ENCODE assay signal across 15 cellular contexts in the genomic region with DNA sequence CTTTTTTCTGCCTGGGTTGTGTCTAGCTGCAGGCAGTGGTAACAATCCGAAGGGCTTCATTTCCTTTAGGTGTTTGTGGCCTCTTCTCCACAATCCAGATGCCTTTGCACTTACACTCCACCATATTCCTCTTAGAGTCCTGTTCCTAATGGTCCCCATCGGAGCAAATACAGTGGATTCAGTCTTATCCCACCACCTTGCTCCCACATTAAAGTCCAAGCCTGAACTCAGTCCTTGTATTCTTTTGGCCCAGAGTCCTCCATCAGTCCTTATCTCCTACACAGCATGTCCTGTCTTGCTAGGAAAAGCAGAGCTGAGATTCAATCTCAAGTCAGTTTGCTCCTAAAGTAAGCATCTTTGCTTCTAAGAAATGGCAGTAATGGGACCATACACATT. TPM values are rescaled to one million over a fixed set of nuclear protein-coding genes. Genes with fewer than 3 reads are reported as not detected.
DNase-seq lines count a peak whose midpoint lies in the region; ATAC-seq, FAIRE-seq and TF ChIP-seq lines count a peak whose summit lies in the region.
"Had no signal": no experiment of that assay in that cellular context is flagged by ENCODE, and none has a peak within 500 bp of the region (broad histone marks: within the 10 kb centered on the region; RNA-seq: fewer than 3 reads in every experiment).

No MANE protein-coding gene starts in this region.

- no peaks in the 10 kb centered on the region for H3K36me3 Mint-ChIP-seq in effector memory CD8-positive, alpha-beta T cell (ENCODE audit: insufficient read depth)
- H3K36me3 Mint-ChIP-seq: CD4-positive, CD25-positive, alpha-beta regulatory T cell had no signal

- no peak for DNase-seq in heart right ventricle
- no peak for DNase-seq in Right ventricle myocardium inferior (ENCODE audit: missing footprints)
- DNase-seq in keratinocyte (ENCODE audit: low read depth, low spot score): no peak
- peak; percentile 56 for DNase-seq in superior temporal gyrus (ENCODE audit: extremely low spot score)
- no peak for DNase-seq in effector memory CD8-positive, alpha-beta T cell
- no peak for DNase-seq in foreskin melanocyte
- no peak for DNase-seq in activated naive CD4-positive, alpha-beta T cell treated with anti-CD3 and anti-CD28 coated beads, Interleukin-2, amount 50 U/mL, for 16 hours
- DNase-seq: 8988T; ACHN; Calu3; CD4-positive, CD25-positive, alpha-beta regulatory T cell; DMS 273 treated with DMSO at 0.1 percent for 48 hours; HCEC 1CT had no signal

- no peak overlapping the region for H3K4me2 ChIP-seq in keratinocyte (ENCODE audit: control insufficient read depth, extremely low read depth, insufficient read depth, low read depth, low read length)
- H3K4me2 ChIP-seq: BLaER1 treated with 17β-estradiol and CSF1 and Interleukin-3, amounts not matched to agents 10 nM and 100 nM had no signal

- no peak overlapping the region for H3K9ac ChIP-seq in keratinocyte (ENCODE audit: control insufficient read depth, extremely low read depth, insufficient read depth, low read length)
- H3K9ac ChIP-seq: BLaER1 treated with 17β-estradiol and CSF1 and Interleukin-3, amounts not matched to agents 10 nM and 100 nM had no signal

- H3K27me3 Mint-ChIP-seq in effector memory CD8-positive, alpha-beta T cell: peaks cover 10 to 50% of the 10 kb centered on the region in 2 donors

- no peaks in the 10 kb centered on the region for H4K20me1 ChIP-seq in keratinocyte (ENCODE audit: control insufficient read depth, extremely low read depth, insufficient read depth, low read length)
- H4K20me1 ChIP-seq: BLaER1 treated with 17β-estradiol and CSF1 and Interleukin-3, amounts not matched to agents 10 nM and 100 nM had no signal

- no peaks in the 10 kb centered on the region for H3K9me1 ChIP-seq in keratinocyte (ENCODE audit: control insufficient read depth, extremely low read depth, insufficient read depth, low read length)

- H3K27me3 ChIP-seq in heart right ventricle (peaks cover 0 to 5% (median 0%) of the 10 kb centered on the region in 7 donors), keratinocyte (ENCODE audit: control insufficient read depth, extremely low read depth, insufficient read depth, low read length) (no peaks in the 10 kb centered on the region)
- H3K27me3 ChIP-seq: BLaER1 treated with 17β-estradiol and CSF1 and Interleukin-3, amounts not matched to agents 10 nM and 100 nM had no signal

- no peaks in the 10 kb centered on the region for H3K9me3 Mint-ChIP-seq in effector memory CD8-positive, alpha-beta T cell

- H3K4me1 Mint-ChIP-seq in effector memory CD8-positive, alpha-beta T cell (ENCODE audit: low read depth in 2 of 2): no peaks in the 10 kb centered on the region
- H3K4me1 Mint-ChIP-seq: CD4-positive, CD25-positive, alpha-beta regulatory T cell had no signal

- no peak overlapping the region for H3K4me3 Mint-ChIP-seq in effector memory CD8-positive, alpha-beta T cell
- H3K4me3 Mint-ChIP-seq: CD4-positive, CD25-positive, alpha-beta regulatory T cell had no signal

- dilution Hi-C loops in keratinocyte (cut with MboI; ENCODE audit: extremely low pct_ligation_motif_present, low sequenced_read_pairs): no loop called here

- H3K27ac ChIP-seq in heart right ventricle (peak overlapping the region in 6 of 10 donors; percentile 53 to 92 (median 90)), angular gyrus (ENCODE audit: low read depth, low read length) (peak overlapping the region; percentile 99), keratinocyte (ENCODE audit: control insufficient read depth, insufficient read depth, low read length) (no peak overlapping the region)
- H3K27ac ChIP-seq: BLaER1 treated with 17β-estradiol and CSF1 and Interleukin-3, amounts not matched to agents 10 nM and 100 nM had no signal

- H3K79me2 ChIP-seq in keratinocyte (ENCODE audit: control insufficient read depth, insufficient read depth, low read length): no peaks in the 10 kb centered on the region

- H2AFZ ChIP-seq in keratinocyte (ENCODE audit: control insufficient read depth, low read length): no peak overlapping the region

- H3K4me3 ChIP-seq in heart right ventricle (no peak overlapping the region), keratinocyte (ENCODE audit: control insufficient read depth in 2 of 3, extremely low read depth in 1 of 3, insufficient read depth in 2 of 3, low read depth in 1 of 3, low read length in 3 of 3) (no peak overlapping the region)
- H3K4me3 ChIP-seq: BLaER1 treated with 17β-estradiol and CSF1 and Interleukin-3, amounts not matched to agents 10 nM and 100 nM had no signal

- WGBS in heart right ventricle, 2 donors: 89 to 90% methylated on average over 2 of the region's 2 CpGs

- peak; percentile 39 for FAIRE-seq in keratinocyte (lab: Jason Lieb, UNC)

- intact Hi-C loops in heart right ventricle (cut with DNase I) (no loop called here), Right ventricle myocardium inferior (cut with DNase I) (no loop called here)

- H3K4me1 ChIP-seq in heart right ventricle: peaks cover 0 to 76% (median 36%) of the 10 kb centered on the region in 9 donors
- peaks cover 15% of the 10 kb centered on the region for H3K4me1 ChIP-seq in keratinocyte (ENCODE audit: control insufficient read depth, extremely low read depth, insufficient read depth, low read length)
- H3K4me1 ChIP-seq: BLaER1 treated with 17β-estradiol and CSF1 and Interleukin-3, amounts not matched to agents 10 nM and 100 nM had no signal

- H3K27ac Mint-ChIP-seq in effector memory CD8-positive, alpha-beta T cell: no peak overlapping the region
- H3K27ac Mint-ChIP-seq: CD4-positive, CD25-positive, alpha-beta regulatory T cell had no signal

- ATAC-seq in heart right ventricle (no peak), Right ventricle myocardium inferior (no peak)
- ATAC-seq in effector memory CD8-positive, alpha-beta T cell (replicated peaks): no peak

- TF ChIP-seq CTCF in heart right ventricle (IDR thresholded peaks at IDR 0.05) (no peak), keratinocyte (optimal IDR thresholded peaks at IDR 0.05 in 1 of 3, IDR thresholded peaks at IDR 0.05 in 1 of 3, conservative IDR thresholded peaks at IDR 0.05 in 1 of 3; ENCODE audit: extremely low read depth in 1 of 3, insufficient read depth in 2 of 3, low read length in 3 of 3) (no peak)

- H3K9me3 ChIP-seq in heart right ventricle (no peaks in the 10 kb centered on the region), keratinocyte (ENCODE audit: control insufficient read depth, low read depth, low read length) (no peaks in the 10 kb centered on the region)

- H3K36me3 ChIP-seq in heart right ventricle (peaks cover 0 to 4% (median 0%) of the 10 kb centered on the region in 9 donors), keratinocyte (ENCODE audit: control insufficient read depth in 2 of 2, extremely low read depth in 1 of 2, insufficient read depth in 2 of 2, low read length in 2 of 2) (no peaks in the 10 kb centered on the region)
- H3K36me3 ChIP-seq: BLaER1 treated with 17β-estradiol and CSF1 and Interleukin-3, amounts not matched to agents 10 nM and 100 nM had no signal

RNA-seq across cellular contexts. Expression of a gene that starts 8.8 kb away (rescaled TPM):
- 100 to 1,000 TPM in 7 of 10 donors, 10 to 100 TPM in 3; 24.0 to 212 (median 130) TPM for total RNA-seq in heart right ventricle
- 100 to 1,000 TPM in 1 of 2 donors, 10 to 100 TPM in 1; 73.6 to 188 TPM for polyA plus RNA-seq in heart right ventricle
- total RNA-seq in Right ventricle myocardium inferior: 76.4 TPM
- 5.7 to 6.7 TPM (median 6.7 TPM) in 3 replicates for polyA plus RNA-seq in keratinocyte
- polyA plus RNA-seq in keratinocyte (2011; ENCODE audit: low read depth): 2.7 TPM
- polyA plus RNA-seq in keratinocyte (2011; cell fraction: cytosol; rRNA removed): 5.5 and 6.0 TPM in 2 replicates
- 14.7 and 15.8 TPM in 2 replicates for polyA plus RNA-seq in keratinocyte (2011; cell fraction: nucleus; rRNA removed)
- 3.3 and 6.6 TPM in 2 replicates for polyA plus RNA-seq in keratinocyte (2012; ENCODE audit: low replicate concordance)
- polyA minus RNA-seq in keratinocyte: 3.6 to 5.6 TPM (median 3.8 TPM) in 3 replicates
- 4.2 TPM for polyA minus RNA-seq in keratinocyte (2011; cell fraction: cytosol; rRNA and poly(A)+ RNA removed)
- 4.3 and 8.0 TPM in 2 replicates for polyA minus RNA-seq in keratinocyte (2011; cell fraction: nucleus; rRNA and poly(A)+ RNA removed)
- total RNA-seq: CD4-positive, CD25-positive, alpha-beta regulatory T cell had no signal
